Comparison of ENCODE assay signal across 12 cellular contexts in genomic region chr2:37711831-37712230, GRCh38. TPM values are rescaled to one million over a fixed set of nuclear protein-coding genes. Genes with fewer than 3 reads are reported as not detected.
DNase-seq lines count a peak whose midpoint lies in the region; ATAC-seq lines count a peak whose summit lies in the region.
"Had no signal": no experiment of that assay in that cellular context is flagged by ENCODE, and none has a peak within 500 bp of the region (broad histone marks: within the 10 kb centered on the region; RNA-seq: fewer than 3 reads in every experiment).

No MANE protein-coding gene starts in this region.

- no peak overlapping the region for H3K4me3 Mint-ChIP-seq in activated naive CD4-positive, alpha-beta T cell treated with anti-CD3 and anti-CD28 coated beads, Interleukin-2, amount 10 ng/mL, durations not matched to agents 7 days and 5 days
- H3K4me3 Mint-ChIP-seq in T-helper 17 cell = peak overlapping the region; percentile 39

- CTCF ChIA-PET in activated naive CD4-positive, alpha-beta T cell treated with anti-CD3 and anti-CD28 coated beads, Interleukin-2, amount 10 ng/mL, durations not matched to agents 7 days and 5 days (lab: Charles Lee) = no interaction called here

- peak overlapping the region; percentile 6 for H3K27ac Mint-ChIP-seq in activated naive CD4-positive, alpha-beta T cell treated with anti-CD3 and anti-CD28 coated beads, Interleukin-2, amount 10 ng/mL, durations not matched to agents 7 days and 5 days
- H3K27ac Mint-ChIP-seq in T-helper 17 cell = peak overlapping the region; percentile 67

- H3K36me3 Mint-ChIP-seq in activated naive CD4-positive, alpha-beta T cell treated with anti-CD3 and anti-CD28 coated beads, Interleukin-2, amount 10 ng/mL, durations not matched to agents 7 days and 5 days = peaks cover 11% of the 10 kb centered on the region
- no peaks in the 10 kb centered on the region for H3K36me3 Mint-ChIP-seq in T-helper 17 cell (ENCODE audit: low read depth)

- no peaks in the 10 kb centered on the region for H3K9me3 ChIP-seq in T-helper 17 cell (ENCODE audit: control insufficient read depth, low read length, poor library complexity, severe bottlenecking)
- H3K9me3 ChIP-seq: upper lobe of left lung had no signal

- peaks cover 57% of the 10 kb centered on the region for H3K4me1 Mint-ChIP-seq in activated naive CD4-positive, alpha-beta T cell treated with anti-CD3 and anti-CD28 coated beads, Interleukin-2, amount 10 ng/mL, durations not matched to agents 7 days and 5 days
- peaks cover 25% of the 10 kb centered on the region for H3K4me1 Mint-ChIP-seq in T-helper 17 cell

- no peak for DNase-seq in activated naive CD4-positive, alpha-beta T cell treated with anti-CD3 and anti-CD28 coated beads, Interleukin-2, amount 10 ng/mL, durations not matched to agents 7 days and 5 days
- DNase-seq in activated naive CD4-positive, alpha-beta T cell treated with anti-CD3 and anti-CD28 coated beads, Interleukin-2, amount 50 U/mL, for 16 hours = no peak
- no peak for DNase-seq in T-helper 17 cell
- peak; percentile 49 for DNase-seq in fibroblast of peridontal ligament (ENCODE audit: extremely low read depth)
- DNase-seq in NCI-H1105 (lab: John Stamatoyannopoulos, UW) = no peak
- DNase-seq in NCI-H2171 (lab: John Stamatoyannopoulos, UW) = no peak
- no peak for DNase-seq in GM19240 (ENCODE audit: insufficient read length, low spot score)
- DNase-seq in substantia nigra (lab: John Stamatoyannopoulos, UW) = no peak
- DNase-seq: AML-193, NCI-H774 had no signal

- no peak for ATAC-seq in T-helper 17 cell

- H3K27me3 Mint-ChIP-seq in activated naive CD4-positive, alpha-beta T cell treated with anti-CD3 and anti-CD28 coated beads, Interleukin-2, amount 10 ng/mL, durations not matched to agents 7 days and 5 days = no peaks in the 10 kb centered on the region
- H3K27me3 Mint-ChIP-seq in T-helper 17 cell = no peaks in the 10 kb centered on the region

- H3K27ac ChIP-seq in substantia nigra (ENCODE audit: low read depth, low read length, poor library complexity, severe bottlenecking) = no peak overlapping the region
- H3K27ac ChIP-seq: parathyroid adenoma, upper lobe of left lung had no signal

- H3K9me3 Mint-ChIP-seq in activated naive CD4-positive, alpha-beta T cell treated with anti-CD3 and anti-CD28 coated beads, Interleukin-2, amount 10 ng/mL, durations not matched to agents 7 days and 5 days = peaks cover 17% of the 10 kb centered on the region

RNA-seq across cellular contexts. Expression of gene CDC42EP3, which starts 40.4 kb away (rescaled TPM):
- total RNA-seq in T-helper 17 cell = 10 to 100 TPM; 45.1 to 48.9 TPM
